8 cellular contexts compared by ENCODE assay signal in the genomic region with DNA sequence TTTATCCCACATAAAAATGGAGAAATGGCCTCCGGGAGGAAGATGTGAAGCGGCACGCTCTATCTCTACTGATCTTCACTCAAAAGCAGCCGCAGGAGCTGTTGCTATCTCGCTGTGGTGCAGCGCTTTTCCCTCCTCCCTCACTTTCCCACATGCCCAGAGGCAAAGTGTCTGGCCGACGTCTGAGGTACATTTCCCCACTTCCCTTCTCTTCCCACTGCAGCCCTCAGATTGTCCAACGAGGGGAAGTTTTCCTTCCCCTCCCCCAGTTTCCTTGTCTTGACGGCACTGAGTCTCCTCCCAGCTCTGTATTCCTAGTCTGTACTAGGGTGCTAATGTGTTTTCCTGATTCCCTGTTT. TPM values are rescaled to one million over a fixed set of nuclear protein-coding genes. Genes with fewer than 3 reads are reported as not detected.
DNase-seq lines count a peak whose midpoint lies in the region; ATAC-seq and TF ChIP-seq lines count a peak whose summit lies in the region.

No MANE protein-coding gene starts in this region.

- H3K4me3 ChIP-seq in colonic mucosa (peak overlapping the region; percentile 37), mesodermal cell (ENCODE audit: extremely low read depth, insufficient read depth, low read length, poor library complexity, severe bottlenecking) (peak overlapping the region; percentile 64)

- no peaks in the 10 kb centered on the region for H3K36me3 ChIP-seq in colonic mucosa
- no peaks in the 10 kb centered on the region for H3K36me3 ChIP-seq in mesodermal cell (ENCODE audit: control insufficient read depth, insufficient read depth, low read length)

- H3K4me1 ChIP-seq in colonic mucosa (peaks cover 11% of the 10 kb centered on the region), mesodermal cell (ENCODE audit: control insufficient read depth, insufficient read depth, low read length, poor library complexity, severe bottlenecking) (no peaks in the 10 kb centered on the region)

- H3K9ac ChIP-seq in colonic mucosa (ENCODE audit: low read depth in 2 of 2, low read length in 2 of 2) = no peak overlapping the region

- H3K27ac ChIP-seq in colonic mucosa (no peak overlapping the region), mesodermal cell (ENCODE audit: low read depth, low read length, severe bottlenecking) (peak overlapping the region; percentile 26)

- ATAC-seq in HG02981 (IDR thresholded peaks at IDR 0.05; ENCODE audit: unreplicated experiment) (no peak), HG02571 (IDR thresholded peaks at IDR 0.05; ENCODE audit: unreplicated experiment) (no peak)

- H3K9me3 ChIP-seq in colonic mucosa (no peaks in the 10 kb centered on the region), mesodermal cell (ENCODE audit: control insufficient read depth, low read length) (no peaks in the 10 kb centered on the region)

- H3K27me3 ChIP-seq in colonic mucosa = peaks cover 32% of the 10 kb centered on the region

- WGBS in mesodermal cell (ENCODE audit: insufficient coverage in 2 of 2), 2 experiments = 0% methylated on average over 6 to 9 of the region's 10 CpGs

- no peak for TF ChIP-seq CTCF in colonic mucosa (IDR thresholded peaks at IDR 0.05)

- DNase-seq in A172 (ENCODE audit: low spot score) (peak; percentile 39), HK-2 (ENCODE audit: unreplicated experiment) (peak; percentile 12), colonic mucosa (no peak), NCI-H774 (lab: John Stamatoyannopoulos, UW) (no peak), SW 1271 (lab: John Stamatoyannopoulos, UW) (no peak)

- intact Hi-C loops in colonic mucosa (cut with DNase I) = loop anchor here (10.0 kb wide), 1 partner anchor 468 kb away; no protein-coding TSS in a partner anchor

RNA-seq across cellular contexts. Expression of a gene that starts 0.7 kb away (rescaled TPM):
- 0.12 TPM in 1 of 2 replicates, not detected in the other for total RNA-seq in A172 (2014; rRNA removed; shearing (Covaris generic))
- total RNA-seq in colonic mucosa = under 1 TPM in 1 of 2 donors, not detected in 1; 0.29 TPM
- polyA plus RNA-seq in mesodermal cell (2013, experiment 1 of 2) = 8.4 TPM
- polyA plus RNA-seq in mesodermal cell (2013, experiment 2 of 2) = 5.2 TPM

Comparison
In these comparisons a context has a peak if more than half of its experiments do, and no peak if none do; other contexts are left out.
1. DNase-seq: peak in A172 (single experiment) and HK-2 (single experiment); none in colonic mucosa (single experiment), NCI-H774 (single experiment) and SW 1271 (0 of 2).